Comparison of ENCODE assay signal across 8 cellular contexts in genomic region chr4:1723131-1723801, GRCh38. TPM values are rescaled to one million over a fixed set of nuclear protein-coding genes. Genes with fewer than 3 reads are reported as not detected.
DNase-seq lines count a peak whose midpoint lies in the region; ATAC-seq, FAIRE-seq and TF ChIP-seq lines count a peak whose summit lies in the region.

No MANE protein-coding gene starts in this region.

- TF ChIP-seq POLR2A in gastroesophageal sphincter (IDR thresholded peaks at IDR 0.05) (peak in 1 of 2 donors; percentile 8), prostate gland (IDR thresholded peaks at IDR 0.05) (no peak)

- peak overlapping the region; percentile 94; the same call in 1 of the 2 replicates for H3K4me3 ChIP-seq in HUES6 (ENCODE audit: low read depth, low read length)
- no peak overlapping the region for H3K4me3 ChIP-seq in gastroesophageal sphincter
- H3K4me3 ChIP-seq in prostate gland: no peak overlapping the region

- H3K4me1 ChIP-seq in HUES6 (ENCODE audit: control insufficient read depth, insufficient read depth, low read length) (peaks cover 13% of the 10 kb centered on the region), gastroesophageal sphincter (peaks cover 0 to 60% (median 29%) of the 10 kb centered on the region in 3 donors), prostate gland (replicated peaks) (peaks cover 21% of the 10 kb centered on the region)

- H3K27me3 ChIP-seq in HUES6 (ENCODE audit: control insufficient read depth, insufficient read depth, low read length) (no peaks in the 10 kb centered on the region), gastroesophageal sphincter (no peaks in the 10 kb centered on the region), prostate gland (replicated peaks; ENCODE audit: insufficient read depth) (no peaks in the 10 kb centered on the region)

- intact Hi-C loops in prostate gland (cut with DNase I): loop anchor here (5.0 kb wide), 1 partner anchor 41 kb away; the partner anchor contains the start of gene FAM53A

- H3K27ac ChIP-seq in HUES6 (ENCODE audit: low read depth, low read length): no peak overlapping the region
- peak overlapping the region in 3 of 4 donors; percentile 19 to 47 (median 45) for H3K27ac ChIP-seq in gastroesophageal sphincter
- peak overlapping the region in 1 of 2 donors; percentile 22 for H3K27ac ChIP-seq in prostate gland

- TF ChIP-seq CTCF in gastroesophageal sphincter (IDR thresholded peaks at IDR 0.05): no peak
- no peak for TF ChIP-seq CTCF in prostate gland (IDR thresholded peaks at IDR 0.05)

- H3K9me3 ChIP-seq in HUES6 (ENCODE audit: control insufficient read depth, insufficient read depth, low read depth, low read length) (no peaks in the 10 kb centered on the region), gastroesophageal sphincter (no peaks in the 10 kb centered on the region), prostate gland (no peaks in the 10 kb centered on the region)

- WGBS in gastroesophageal sphincter (ENCODE audit: low coverage in 1 of 2), 2 donors: 70 to 78% methylated on average over 6 of the region's 12 CpGs
- 78% methylated on average over 12 of the region's 12 CpGs for WGBS in prostate gland

- peaks cover 77% of the 10 kb centered on the region for H3K36me3 Mint-ChIP-seq in stimulated activated effector memory CD8-positive, alpha-beta T cell treated with anti-CD3 and anti-CD28 coated beads, Interleukin-12 subunit alpha, Interleukin-12 subunit beta, amount 100 ng/mL, for 72 hours

- no peak for ATAC-seq in gastroesophageal sphincter
- ATAC-seq in stimulated activated effector memory CD8-positive, alpha-beta T cell treated with anti-CD3 and anti-CD28 coated beads, Interleukin-12 subunit alpha, Interleukin-12 subunit beta, amount 100 ng/mL, for 72 hours: peak; percentile 53
- ATAC-seq in GM18520 (IDR thresholded peaks at IDR 0.05; ENCODE audit: unreplicated experiment): no peak

- H3K36me3 ChIP-seq in HUES6 (ENCODE audit: control insufficient read depth, insufficient read depth, low read length) (peaks cover 53% of the 10 kb centered on the region), gastroesophageal sphincter (peaks cover 0 to 34% of the 10 kb centered on the region in 2 donors), prostate gland (no peaks in the 10 kb centered on the region)

- no peaks in the 10 kb centered on the region for H3K9me3 Mint-ChIP-seq in stimulated activated effector memory CD8-positive, alpha-beta T cell treated with anti-CD3 and anti-CD28 coated beads, Interleukin-12 subunit alpha, Interleukin-12 subunit beta, amount 100 ng/mL, for 72 hours

- peak overlapping the region; percentile 97 for H3K27ac Mint-ChIP-seq in stimulated activated effector memory CD8-positive, alpha-beta T cell treated with anti-CD3 and anti-CD28 coated beads, Interleukin-12 subunit alpha, Interleukin-12 subunit beta, amount 100 ng/mL, for 72 hours

- TF ChIP-seq EP300 in gastroesophageal sphincter (IDR thresholded peaks at IDR 0.05): no peak

- DNase-seq in activated CD4-positive, CD25-positive, alpha-beta regulatory T cell treated with anti-CD3 and anti-CD28 coated beads, Interleukin-2, amount 50 U/mL, for 72 hours: peak; percentile 60
- no peak for DNase-seq in stimulated activated effector memory CD8-positive, alpha-beta T cell treated with anti-CD3 and anti-CD28 coated beads, Interleukin-12 subunit alpha, Interleukin-12 subunit beta, amount 100 ng/mL, for 72 hours (ENCODE audit: low spot score in 2 of 2)
- DNase-seq in NK-92 (lab: John Stamatoyannopoulos, UW; ENCODE audit: unreplicated experiment) (no peak), frontal cortex (ENCODE audit: low spot score in 2 of 2) (no peak), prostate gland (ENCODE audit: low spot score) (no peak)

- H3K9ac ChIP-seq in HUES6 (ENCODE audit: low read length): no peak overlapping the region

- H3K4me1 Mint-ChIP-seq in stimulated activated effector memory CD8-positive, alpha-beta T cell treated with anti-CD3 and anti-CD28 coated beads, Interleukin-12 subunit alpha, Interleukin-12 subunit beta, amount 100 ng/mL, for 72 hours: peaks cover 60% of the 10 kb centered on the region

- FAIRE-seq in frontal cortex (lab: Jason Lieb, UNC): no peak

- peak overlapping the region; percentile 99 for H3K4me3 Mint-ChIP-seq in stimulated activated effector memory CD8-positive, alpha-beta T cell treated with anti-CD3 and anti-CD28 coated beads, Interleukin-12 subunit alpha, Interleukin-12 subunit beta, amount 100 ng/mL, for 72 hours

RNA-seq across cellular contexts. Expression of gene TACC3, which starts 1.9 kb away (rescaled TPM):
- total RNA-seq in gastroesophageal sphincter: 1 to 10 TPM; 6.0 to 8.2 (median 7.1) TPM
- 2.0 TPM for total RNA-seq in frontal cortex
- 10 to 100 TPM in 1 of 2 donors, 1 to 10 TPM in 1; 4.3 to 35.6 TPM for total RNA-seq in prostate gland

RNA-seq across cellular contexts. Expression of gene TMEM129, which starts 2.1 kb away (rescaled TPM):
- total RNA-seq in gastroesophageal sphincter (10 to 100 TPM; 46.6 to 94.2 (median 64.6) TPM), frontal cortex (13.5 TPM), prostate gland (10 to 100 TPM; 73.7 to 81.7 TPM)

RNA-seq across cellular contexts. Expression of gene SLBP, which starts 11.1 kb away (rescaled TPM):
- total RNA-seq in gastroesophageal sphincter (10 to 100 TPM; 34.1 to 54.0 (median 38.6) TPM), frontal cortex (51.0 TPM), prostate gland (10 to 100 TPM; 46.7 to 84.5 TPM)

RNA-seq across cellular contexts. Expression of gene FAM53A, which starts 39.2 kb away (rescaled TPM):
- total RNA-seq in gastroesophageal sphincter (10 to 100 TPM in 1 of 4 donors, 1 to 10 TPM in 3; 1.2 to 18.4 (median 4.9) TPM), frontal cortex (0.82 TPM), prostate gland (10 to 100 TPM in 1 of 2 donors, 1 to 10 TPM in 1; 2.3 to 16.8 TPM)
